ENCODE assay signal across 8 cellular contexts in the genomic region with DNA sequence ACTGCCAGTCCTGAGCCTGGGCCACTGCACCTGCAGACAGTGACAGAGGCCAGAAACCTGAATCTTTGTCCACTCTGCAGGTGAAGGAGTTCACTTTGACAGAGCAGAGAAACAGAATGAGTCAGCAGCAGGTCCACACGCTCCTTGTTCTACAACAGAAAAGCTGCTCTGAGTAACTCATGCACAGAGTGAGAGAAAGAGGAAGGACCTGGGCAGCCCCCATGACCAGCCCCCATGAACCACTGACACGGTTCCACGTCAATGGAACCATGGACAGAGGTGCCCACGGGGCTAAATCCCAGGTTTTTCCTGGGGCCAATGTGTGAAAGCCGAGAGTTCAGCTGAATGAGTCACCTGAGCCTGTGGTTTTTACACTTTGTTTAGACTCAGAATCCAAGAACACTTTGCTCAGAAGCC. TPM values are rescaled to one million over a fixed set of nuclear protein-coding genes. Genes with fewer than 3 reads are reported as not detected.
A peak's percentile ranks its signal among the peaks of the same experiment; 100 is the strongest.
DNase-seq lines count a peak whose midpoint lies in the region; ATAC-seq, FAIRE-seq and TF ChIP-seq lines count a peak whose summit lies in the region.

No MANE protein-coding gene starts in this region.

- no peak for TF ChIP-seq POLR2A in Peyer's patch (IDR thresholded peaks at IDR 0.05)

- no peak overlapping the region for H3K27ac ChIP-seq in Peyer's patch

- H3K27me3 ChIP-seq in bronchial epithelial cell (ENCODE audit: control insufficient read depth, insufficient read depth, low read length) = no peaks in the 10 kb centered on the region
- H3K27me3 ChIP-seq in Peyer's patch = no peaks in the 10 kb centered on the region

- peak; percentile 63 for DNase-seq in ELF-1 (ENCODE audit: low read depth, low spot score)
- DNase-seq in GM20000 (ENCODE audit: low spot score) = peak; percentile 59
- peak; percentile 77 for DNase-seq in bronchial epithelial cell (ENCODE audit: low read depth)
- DNase-seq in COLO668 (lab: John Stamatoyannopoulos, UW; ENCODE audit: unreplicated experiment) = no peak
- no peak for DNase-seq in middle frontal gyrus (ENCODE audit: extremely low spot score, low spot score)
- no peak for DNase-seq in effector CD8-positive, alpha-beta T cell (lab: John Stamatoyannopoulos, UW)
- no peak for DNase-seq in Peyer's patch

- H3K9me3 ChIP-seq in Peyer's patch = no peaks in the 10 kb centered on the region

- ATAC-seq in HG03354 (IDR thresholded peaks at IDR 0.05; ENCODE audit: poor library complexity, severe bottlenecking, unreplicated experiment) = peak; percentile 91

- H3K36me3 ChIP-seq in bronchial epithelial cell (ENCODE audit: control insufficient read depth, insufficient read depth, low read length) (no peaks in the 10 kb centered on the region), Peyer's patch (no peaks in the 10 kb centered on the region)

- H3K4me3 ChIP-seq in bronchial epithelial cell (ENCODE audit: low read depth, low read length) = no peak overlapping the region
- H3K4me3 ChIP-seq in Peyer's patch = no peak overlapping the region

- no peaks in the 10 kb centered on the region for H3K4me1 ChIP-seq in Peyer's patch

- TF ChIP-seq CTCF in GM20000 (IDR thresholded peaks at IDR 0.05; ENCODE audit: extremely low read depth, missing control alignments) (no peak), bronchial epithelial cell (IDR thresholded peaks at IDR 0.05; ENCODE audit: insufficient read depth, low read length, severe bottlenecking) (no peak), Peyer's patch (IDR thresholded peaks at IDR 0.05) (no peak)

- FAIRE-seq in bronchial epithelial cell (lab: Jason Lieb, UNC) = peak; percentile 36

RNA-seq across cellular contexts. Expression of a gene that starts 40.8 kb away (rescaled TPM):
- total RNA-seq in bronchial epithelial cell = 123 and 141 TPM in 2 replicates
- total RNA-seq in Peyer's patch = 10 to 100 TPM; 53.6 to 83.8 (median 64.7) TPM

Comparison
In these comparisons a context has a peak if more than half of its experiments do, and no peak if none do; other contexts are left out.
1. DNase-seq: peak in ELF-1 (single experiment), GM20000 (single experiment) and bronchial epithelial cell (single experiment); none in COLO668 (single experiment), middle frontal gyrus (single experiment), effector CD8-positive, alpha-beta T cell (single experiment) and Peyer's patch (0 of 3).